In genomic region chr3:155194973-155195372, GRCh38 we compare ENCODE assay signal across 1 cellular context.
TF ChIP-seq lines count a peak whose summit lies in the region.

No MANE protein-coding gene starts in this region.

TF ChIP-seq in K562, 482 proteins besides CTCF, POLR2A, EP300 and RAD21 (continued from another document):
- TF ChIP-seq NKRF (IDR thresholded peaks at IDR 0.05; ENCODE audit: borderline replicate concordance) (no peak), ZNF239 (CRISPR knock-in tag; IDR thresholded peaks at IDR 0.05) (no peak), BRD9 (IDR thresholded peaks at IDR 0.05; ENCODE audit: low read depth, partially characterized antibody) (no peak), ZNF253 (CRISPR knock-in tag; conservative IDR thresholded peaks at IDR 0.05) (no peak), ZNF609 (CRISPR knock-in tag; IDR thresholded peaks at IDR 0.05; ENCODE audit: borderline replicate concordance) (no peak), CGGBP1 (CRISPR knock-in tag; IDR thresholded peaks at IDR 0.05) (no peak), KLF6 (CRISPR knock-in tag; IDR thresholded peaks at IDR 0.05; ENCODE audit: borderline replicate concordance) (no peak), CEBPG (CRISPR knock-in tag; IDR thresholded peaks at IDR 0.05) (no peak), CEBPG (tag; conservative IDR thresholded peaks at IDR 0.05 in 1 of 2, IDR thresholded peaks at IDR 0.05 in 1 of 2) (no peak), HLTF (IDR thresholded peaks at IDR 0.05) (no peak), RBM22 (IDR thresholded peaks at IDR 0.05; ENCODE audit: low read depth, low read length, poor library complexity, severe bottlenecking) (no peak), ILF3 (IDR thresholded peaks at IDR 0.05; ENCODE audit: borderline replicate concordance) (no peak), CREB5 (CRISPR knock-in tag; IDR thresholded peaks at IDR 0.05) (no peak), ZKSCAN1 (IDR thresholded peaks at IDR 0.05; ENCODE audit: low read depth, low read length) (no peak), MGA (IDR thresholded peaks at IDR 0.05) (no peak), SLC30A9 (CRISPR knock-in tag; IDR thresholded peaks at IDR 0.05) (no peak), ATF1 (CRISPR knock-in tag; IDR thresholded peaks at IDR 0.05) (no peak), ATF1 (tag; IDR thresholded peaks at IDR 0.05) (no peak), NCOA6 (IDR thresholded peaks at IDR 0.05) (no peak), ZNF217 (CRISPR knock-in tag; IDR thresholded peaks at IDR 0.05) (no peak)
